8 cellular contexts compared by ENCODE assay signal in genomic region chr15:59622289-59622688, GRCh38. TPM values are rescaled to one million over a fixed set of nuclear protein-coding genes. Genes with fewer than 3 reads are reported as not detected.
A peak's percentile ranks its signal among the peaks of the same experiment; 100 is the strongest.
DNase-seq lines count a peak whose midpoint lies in the region; ATAC-seq and TF ChIP-seq lines count a peak whose summit lies in the region.

No MANE protein-coding gene starts in this region.

- POLR2A ChIA-PET in HEK293T (lab: Yijun Ruan, JAX) (no interaction called here), OCI-LY7 (lab: Charles Lee) (interaction anchor here (0.6 kb wide), 2 partner anchors 31 to 807 kb away, joined by 3 to 4 read pairs; no protein-coding TSS in a partner anchor)

- BruUV-seq in OCI-LY7 (replicated peaks; lab: Mats Ljungman, UMichigan) = no TSS peak

- DNase-seq in GM12865 (ENCODE audit: low read depth) (peak; percentile 75), HEK293T (ENCODE audit: extremely low spot score) (peak; percentile 66), OCI-LY7 (ENCODE audit: low spot score) (peak; percentile 51), NCI-H187 (lab: John Stamatoyannopoulos, UW) (no peak), globus pallidus (ENCODE audit: low spot score) (no peak)
- peak; percentile 45 for DNase-seq in activated naive CD8-positive, alpha-beta T cell treated with anti-CD3 and anti-CD28 coated beads for 36 hours

- intact Hi-C loops in OCI-LY7 (cut with micrococcal nuclease; ENCODE audit: unreplicated experiment) = loop anchor here (2.0 kb wide), 1 partner anchor 89 kb away; no protein-coding TSS in a partner anchor

- no peak overlapping the region for H2AFZ ChIP-seq in OCI-LY7 (ENCODE audit: low read length)

- no peaks in the 10 kb centered on the region for H3K9me3 Mint-ChIP-seq in activated naive CD8-positive, alpha-beta T cell treated with anti-CD3 and anti-CD28 coated beads for 36 hours

- H3K27me3 Mint-ChIP-seq in activated naive CD8-positive, alpha-beta T cell treated with anti-CD3 and anti-CD28 coated beads for 36 hours = peaks cover 9% of the 10 kb centered on the region

- H3K4me3 Mint-ChIP-seq in activated naive CD8-positive, alpha-beta T cell treated with anti-CD3 and anti-CD28 coated beads for 36 hours = no peak overlapping the region

- H3K9ac ChIP-seq in liver (ENCODE audit: low read depth in 1 of 2, low read length in 2 of 2) = no peak overlapping the region

- H4K20me1 ChIP-seq in OCI-LY7 (ENCODE audit: insufficient read depth, low read length) = no peaks in the 10 kb centered on the region

- 26% methylated on average over 6 of the region's 6 CpGs for WGBS in liver

- H3K9me2 ChIP-seq in OCI-LY7 (ENCODE audit: insufficient read depth, low read length) = no peaks in the 10 kb centered on the region

- H3K36me3 ChIP-seq in OCI-LY7 (ENCODE audit: insufficient read depth, low read length) = no peaks in the 10 kb centered on the region
- no peaks in the 10 kb centered on the region for H3K36me3 ChIP-seq in liver (ENCODE audit: control insufficient read depth in 4 of 4, insufficient read depth in 3 of 4, low read depth in 1 of 4, low read length in 3 of 4)

- H3K27ac ChIP-seq in OCI-LY7 (ENCODE audit: low read depth, low read length, poor library complexity, severe bottlenecking) (no peak overlapping the region), liver (ENCODE audit: low read depth in 1 of 2, low read length in 2 of 2) (no peak overlapping the region)

- CTCF ChIA-PET in HEK293T (lab: Yijun Ruan, JAX) (interaction anchor here (0.7 kb wide), 1 partner anchor 290 kb away, joined by 5 read pairs; no protein-coding TSS in a partner anchor), OCI-LY7 (lab: Charles Lee; ENCODE audit: unreplicated experiment) (no interaction called here)

- H3K4me1 ChIP-seq in OCI-LY7 (ENCODE audit: insufficient read depth, low read length, poor library complexity, severe bottlenecking) (no peaks in the 10 kb centered on the region), liver (ENCODE audit: control insufficient read depth in 4 of 4, insufficient read depth in 4 of 4, low read length in 3 of 4) (no peaks in the 10 kb centered on the region)

- no peak overlapping the region for H3K4me2 ChIP-seq in OCI-LY7 (ENCODE audit: low read length)

- no peak overlapping the region for H3K27ac Mint-ChIP-seq in activated naive CD8-positive, alpha-beta T cell treated with anti-CD3 and anti-CD28 coated beads for 36 hours

- H3K4me1 Mint-ChIP-seq in activated naive CD8-positive, alpha-beta T cell treated with anti-CD3 and anti-CD28 coated beads for 36 hours = no peaks in the 10 kb centered on the region

- H3K27me3 ChIP-seq in liver (ENCODE audit: control insufficient read depth in 4 of 4, insufficient read depth in 4 of 4, low read length in 3 of 4) = peaks cover 0 to 4% (median 0%) of the 10 kb centered on the region in 4 donors

- H3K4me3 ChIP-seq in GM12865 (ENCODE audit: low read depth, low read length) (no peak overlapping the region), OCI-LY7 (ENCODE audit: low read depth, low read length, poor library complexity, severe bottlenecking) (no peak overlapping the region), liver (ENCODE audit: low read depth in 1 of 3, low read length in 3 of 3) (no peak overlapping the region)

- TF ChIP-seq CTCF in GM12865 (IDR thresholded peaks at IDR 0.05; ENCODE audit: insufficient read depth, low read depth, low read length, missing control alignments) (peak; percentile 61), OCI-LY7 (conservative IDR thresholded peaks at IDR 0.05; ENCODE audit: low read length) (peak; percentile 69), liver (IDR thresholded peaks at IDR 0.05; ENCODE audit: low read depth, low read length, missing input control) (peak; percentile 18)

- no peak for ATAC-seq in GM18498 (IDR thresholded peaks at IDR 0.05; ENCODE audit: unreplicated experiment)

- no peaks in the 10 kb centered on the region for H3K36me3 Mint-ChIP-seq in activated naive CD8-positive, alpha-beta T cell treated with anti-CD3 and anti-CD28 coated beads for 36 hours

- H3K79me2 ChIP-seq in OCI-LY7 (ENCODE audit: insufficient read depth, low read depth, low read length) = no peaks in the 10 kb centered on the region

- peak; percentile 41 to 59 for TF ChIP-seq RAD21 in liver (IDR thresholded peaks at IDR 0.05)

- H3K9me3 ChIP-seq in OCI-LY7 (ENCODE audit: low read length) (no peaks in the 10 kb centered on the region), liver (ENCODE audit: control insufficient read depth in 4 of 4, low read length in 3 of 4) (no peaks in the 10 kb centered on the region)

TF ChIP-seq in HEK293T, 16 proteins besides CTCF, POLR2A, EP300 and RAD21:
- TF ChIP-seq NFRKB (IDR thresholded peaks at IDR 0.05) (no peak), FOXA1 (IDR thresholded peaks at IDR 0.05) (no peak), L3MBTL2 (conservative IDR thresholded peaks at IDR 0.05) (no peak)
TF ChIP-seq in HEK293T: peak in this region for 0.

TF ChIP-seq in liver, 16 proteins besides CTCF, POLR2A, EP300 and RAD21:
- no peak for TF ChIP-seq SP1 (IDR thresholded peaks at IDR 0.05)
- no peak for TF ChIP-seq FOXA2 (IDR thresholded peaks at IDR 0.05)
- no peak for TF ChIP-seq EGR1 (IDR thresholded peaks at IDR 0.05; ENCODE audit: low read depth in 2 of 2)

RNA-seq across cellular contexts. Expression of gene GCNT3, which starts 10.7 kb away (rescaled TPM):
- total RNA-seq in OCI-LY7 (2014; rRNA removed; shearing (Covaris generic)) = not detected in 2 replicates
- not detected in 2 replicates for total RNA-seq in OCI-LY7 (2022)
- not detected for total RNA-seq in activated naive CD8-positive, alpha-beta T cell treated with anti-CD3 and anti-CD28 coated beads for 36 hours
- total RNA-seq in liver = under 1 TPM in 1 of 2 donors, not detected in 1; 0.37 TPM
- polyA plus RNA-seq in liver = under 1 TPM in 1 of 2 donors, not detected in 1; 0.14 TPM

RNA-seq across cellular contexts. Expression of gene GTF2A2, which starts 35.0 kb away (rescaled TPM):
- total RNA-seq in OCI-LY7 (2014; rRNA removed; shearing (Covaris generic)) = 50.5 and 69.3 TPM in 2 replicates
- 138 and 139 TPM in 2 replicates for total RNA-seq in OCI-LY7 (2022)
- 100 to 1,000 TPM; 237 to 246 TPM for total RNA-seq in activated naive CD8-positive, alpha-beta T cell treated with anti-CD3 and anti-CD28 coated beads for 36 hours
- 10 to 100 TPM; 11.7 to 24.9 TPM for total RNA-seq in liver
- 100 to 1,000 TPM in 1 of 2 donors, 10 to 100 TPM in 1; 29.6 to 101 TPM for polyA plus RNA-seq in liver

Comparison
In these comparisons a context has a peak if more than half of its experiments do, and no peak if none do; other contexts are left out.
1. DNase-seq: peak in GM12865 (single experiment), HEK293T (single experiment), OCI-LY7 (single experiment) and activated naive CD8-positive, alpha-beta T cell treated with anti-CD3 and anti-CD28 coated beads for 36 hours (single experiment); none in NCI-H187 (0 of 2) and globus pallidus (single experiment).
2. CTCF ChIP-seq: peak in every context shown above with its lines; median percentile 69 in OCI-LY7; 61 in GM12865; 18 in liver.